ENCODE assay signal across 22 cellular contexts in the genomic region with DNA sequence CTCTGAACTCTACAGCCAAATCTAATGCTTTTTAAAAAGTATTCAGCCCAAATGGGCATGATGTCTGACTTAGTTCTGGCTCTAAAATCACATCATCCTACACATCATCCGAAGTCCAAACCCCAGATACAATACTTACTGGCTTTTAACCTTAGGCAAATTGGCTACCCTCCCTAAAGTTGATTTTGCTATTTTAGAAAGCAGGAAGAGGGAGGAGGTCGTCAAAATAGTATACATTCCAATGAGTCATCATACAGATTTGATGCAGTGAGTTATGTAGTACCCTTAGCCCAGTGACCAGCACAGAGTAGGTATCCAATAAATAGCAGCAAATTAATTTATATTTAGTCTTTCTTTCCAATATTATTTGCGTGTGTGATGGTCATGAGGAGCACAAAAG.
DNase-seq lines count a peak whose midpoint lies in the region; ATAC-seq, FAIRE-seq and TF ChIP-seq lines count a peak whose summit lies in the region.
"Had no signal": no experiment of that assay in that cellular context is flagged by ENCODE, and none has a peak within 500 bp of the region (broad histone marks: within the 10 kb centered on the region; RNA-seq: fewer than 3 reads in every experiment).

No MANE protein-coding gene starts in this region.

- no peaks in the 10 kb centered on the region for H3K9me2 ChIP-seq in Karpas-422 (replicated peaks; ENCODE audit: insufficient read depth, low read length)

- no peak for TF ChIP-seq RAD21 in A549 (conservative IDR thresholded peaks at IDR 0.05 in 1 of 2, IDR thresholded peaks at IDR 0.05 in 1 of 2)
- TF ChIP-seq RAD21 in Ishikawa (IDR thresholded peaks at IDR 0.05; ENCODE audit: low read depth) = no peak; the same call in 1 of the 2 replicates

- H4K20me1 ChIP-seq in Karpas-422 (ENCODE audit: insufficient read depth, low read depth, low read length) = no peaks in the 10 kb centered on the region

- peaks cover 12% of the 10 kb centered on the region; the same call in 2 of the 3 replicates for H3K9me3 ChIP-seq in A549
- H3K9me3 ChIP-seq in aorta (ENCODE audit: control insufficient read depth, low read length) = no peaks in the 10 kb centered on the region
- H3K9me3 ChIP-seq in Karpas-422 (ENCODE audit: low read length) = no peaks in the 10 kb centered on the region

- peak in 1 of 2 experiments; percentile 62; a peak in 3 of 6 replicates for ATAC-seq in A549
- ATAC-seq in aorta (ENCODE audit: low FRiP score) = no peak

- POLR2A ChIA-PET in A549 (lab: Yijun Ruan, JAX) = no interaction called here

- H3K27me3 ChIP-seq in aorta (ENCODE audit: control insufficient read depth in 1 of 2, insufficient read depth in 2 of 2, low read length in 1 of 2) (no peaks in the 10 kb centered on the region), Karpas-422 (ENCODE audit: low read length) (no peaks in the 10 kb centered on the region)
- H3K27me3 ChIP-seq: tibial artery had no signal

- TF ChIP-seq EP300 in A549 (IDR thresholded peaks at IDR 0.05) (no peak), Ishikawa (IDR thresholded peaks at IDR 0.05; ENCODE audit: borderline replicate concordance) (peak; percentile 91)

- CTCF ChIA-PET in A549 (lab: Yijun Ruan, JAX) = interaction anchor here (1.2 to 1.9 kb wide), 2 partner anchors 19 to 42 kb away, joined by 3 to 4 read pairs; no protein-coding TSS in a partner anchor

- intact Hi-C loops in aorta (cut with DNase I) = loop anchor here in 1 of 2 donors (10.0 kb wide), 1 partner anchor 55 kb away; no protein-coding TSS in a partner anchor

- TF ChIP-seq CTCF in A549 (IDR thresholded peaks at IDR 0.05) = no peak

- H2AFZ ChIP-seq in Karpas-422 (ENCODE audit: low read length) = no peak overlapping the region

- no peaks in the 10 kb centered on the region for H3K36me3 ChIP-seq in aorta (ENCODE audit: control insufficient read depth in 1 of 2, insufficient read depth in 2 of 2, low read length in 1 of 2)
- H3K36me3 ChIP-seq in Karpas-422 (ENCODE audit: insufficient read depth, low read length) = no peaks in the 10 kb centered on the region
- H3K36me3 ChIP-seq: tibial artery had no signal

- H3K4me1 ChIP-seq in A549 = peaks cover 43% of the 10 kb centered on the region
- no peaks in the 10 kb centered on the region for H3K4me1 ChIP-seq in aorta (ENCODE audit: control insufficient read depth in 1 of 2, insufficient read depth in 2 of 2, low read length in 2 of 2)
- no peaks in the 10 kb centered on the region for H3K4me1 ChIP-seq in Karpas-422 (ENCODE audit: low read length)

- 1% methylated on average over 3 of the region's 3 CpGs for WGBS in A549 (ENCODE audit: missing lambda C conversion rate)
- WGBS in aorta, 2 donors = 27 to 33% methylated on average over 3 of the region's 3 CpGs

- no peak overlapping the region for H3K9ac ChIP-seq in Karpas-422 (ENCODE audit: low read length)

- no peaks in the 10 kb centered on the region for H3K79me2 ChIP-seq in Karpas-422 (ENCODE audit: low read length)

- H3K4me3 ChIP-seq in A549 (no peak overlapping the region), aorta (ENCODE audit: low read length in 2 of 2) (no peak overlapping the region), Karpas-422 (ENCODE audit: low read length) (no peak overlapping the region)
- H3K4me3 ChIP-seq: skin epidermis, tibial artery had no signal

- H3K4me2 ChIP-seq in A549 = peak overlapping the region; percentile 69
- no peak overlapping the region for H3K4me2 ChIP-seq in Karpas-422 (ENCODE audit: low read depth, low read length, poor library complexity, severe bottlenecking)

- DNase-seq in A549 (ENCODE audit: low read depth in 1 of 2, low spot score in 1 of 2) = peak in 1 of 2 experiments; percentile 53
- peak; percentile 15 for DNase-seq in astrocyte of the hippocampus (ENCODE audit: low read depth, low spot score)
- peak; percentile 44 for DNase-seq in glomerular visceral epithelial cell (ENCODE audit: extremely low spot score)
- DNase-seq in pons (ENCODE audit: low spot score) = no peak
- DNase-seq in aorta = no peak
- DNase-seq in DMS153 (lab: John Stamatoyannopoulos, UW) = no peak
- DNase-seq in Karpas-422 = no peak
- DNase-seq: activated CD4-positive, alpha-beta T cell treated with anti-CD3 and anti-CD28 coated beads for 4 hours; activated naive CD4-positive, alpha-beta T cell treated with anti-CD3 and anti-CD28 coated beads, Interleukin-2, amount 50 U/mL, for 16 hours; CD8-positive, alpha-beta memory T cell; central memory CD4-positive, alpha-beta T cell; glutamatergic neuron; H7; islet precursor cell; midbrain; NCI-H1092 treated with DMSO at 0.1 percent for 48 hours; SIG-M5; tibial artery had no signal

- peak overlapping the region; percentile 81 to 88 for H3K27ac ChIP-seq in A549
- no peak overlapping the region for H3K27ac ChIP-seq in aorta (ENCODE audit: low read depth in 1 of 2, low read length in 2 of 2)
- H3K27ac ChIP-seq in Karpas-422 (ENCODE audit: low read length) = no peak overlapping the region
- H3K27ac ChIP-seq: skin epidermis, tibial artery had no signal

- peak; percentile 18 for FAIRE-seq in A549 (lab: Jason Lieb, UNC)
- FAIRE-seq: A204.1, G401.6 had no signal

- no peak for TF ChIP-seq POLR2A in A549 (IDR thresholded peaks at IDR 0.05; ENCODE audit: low read length)

TF ChIP-seq in A549, 52 proteins besides CTCF, POLR2A, EP300 and RAD21:
- no peak for TF ChIP-seq E2F6 (IDR thresholded peaks at IDR 0.05; ENCODE audit: borderline replicate concordance, low read depth)
- TF ChIP-seq JUNB (IDR thresholded peaks at IDR 0.05) = 0 out of 2 replicates have a peak, but pooled peaks have one; percentile 26
- no peak for TF ChIP-seq NPAS2 (CRISPR knock-in tag; IDR thresholded peaks at IDR 0.05; ENCODE audit: borderline replicate concordance)
- no peak for TF ChIP-seq TFCP2L1 (CRISPR knock-in tag; IDR thresholded peaks at IDR 0.05)
- no peak for TF ChIP-seq HEYL (CRISPR knock-in tag; IDR thresholded peaks at IDR 0.05)
- no peak for TF ChIP-seq POLR2AphosphoS2 (conservative IDR thresholded peaks at IDR 0.05; ENCODE audit: low read length)
- peak; percentile 64; the same call in 1 of the 2 replicates for TF ChIP-seq GATA3 (IDR thresholded peaks at IDR 0.05; ENCODE audit: borderline replicate concordance)
- no peak for TF ChIP-seq FOSL2 (IDR thresholded peaks at IDR 0.05)
- TF ChIP-seq FOSL2 (CRISPR knock-in tag; IDR thresholded peaks at IDR 0.05) = peak; percentile 62
- TF ChIP-seq HOXB13 (CRISPR knock-in tag; IDR thresholded peaks at IDR 0.05; ENCODE audit: low read depth) = no peak

TF ChIP-seq in Ishikawa, 13 proteins besides CTCF, POLR2A, EP300 and RAD21:
- no peak for TF ChIP-seq ZBTB7A (IDR thresholded peaks at IDR 0.05; ENCODE audit: low read depth)
- TF ChIP-seq, protein P1, sequence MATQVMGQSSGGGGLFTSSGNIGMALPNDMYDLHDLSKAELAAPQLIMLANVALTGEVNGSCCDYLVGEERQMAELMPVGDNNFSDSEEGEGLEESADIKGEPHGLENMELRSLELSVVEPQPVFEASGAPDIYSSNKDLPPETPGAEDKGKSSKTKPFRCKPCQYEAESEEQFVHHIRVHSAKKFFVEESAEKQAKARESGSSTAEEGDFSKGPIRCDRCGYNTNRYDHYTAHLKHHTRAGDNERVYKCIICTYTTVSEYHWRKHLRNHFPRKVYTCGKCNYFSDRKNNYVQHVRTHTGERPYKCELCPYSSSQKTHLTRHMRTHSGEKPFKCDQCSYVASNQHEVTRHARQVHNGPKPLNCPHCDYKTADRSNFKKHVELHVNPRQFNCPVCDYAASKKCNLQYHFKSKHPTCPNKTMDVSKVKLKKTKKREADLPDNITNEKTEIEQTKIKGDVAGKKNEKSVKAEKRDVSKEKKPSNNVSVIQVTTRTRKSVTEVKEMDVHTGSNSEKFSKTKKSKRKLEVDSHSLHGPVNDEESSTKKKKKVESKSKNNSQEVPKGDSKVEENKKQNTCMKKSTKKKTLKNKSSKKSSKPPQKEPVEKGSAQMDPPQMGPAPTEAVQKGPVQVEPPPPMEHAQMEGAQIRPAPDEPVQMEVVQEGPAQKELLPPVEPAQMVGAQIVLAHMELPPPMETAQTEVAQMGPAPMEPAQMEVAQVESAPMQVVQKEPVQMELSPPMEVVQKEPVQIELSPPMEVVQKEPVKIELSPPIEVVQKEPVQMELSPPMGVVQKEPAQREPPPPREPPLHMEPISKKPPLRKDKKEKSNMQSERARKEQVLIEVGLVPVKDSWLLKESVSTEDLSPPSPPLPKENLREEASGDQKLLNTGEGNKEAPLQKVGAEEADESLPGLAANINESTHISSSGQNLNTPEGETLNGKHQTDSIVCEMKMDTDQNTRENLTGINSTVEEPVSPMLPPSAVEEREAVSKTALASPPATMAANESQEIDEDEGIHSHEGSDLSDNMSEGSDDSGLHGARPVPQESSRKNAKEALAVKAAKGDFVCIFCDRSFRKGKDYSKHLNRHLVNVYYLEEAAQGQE (IDR thresholded peaks at IDR 0.05; ENCODE audit: low read depth) = no peak
- TF ChIP-seq, protein P2, sequence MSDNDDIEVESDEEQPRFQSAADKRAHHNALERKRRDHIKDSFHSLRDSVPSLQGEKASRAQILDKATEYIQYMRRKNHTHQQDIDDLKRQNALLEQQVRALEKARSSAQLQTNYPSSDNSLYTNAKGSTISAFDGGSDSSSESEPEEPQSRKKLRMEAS (IDR thresholded peaks at IDR 0.05) = no peak
- TF ChIP-seq CEBPB (IDR thresholded peaks at IDR 0.05) = no peak
- no peak for TF ChIP-seq YY1 (IDR thresholded peaks at IDR 0.05; ENCODE audit: low read depth)
- TF ChIP-seq CREB1 (IDR thresholded peaks at IDR 0.05; ENCODE audit: low read depth) = no peak
- TF ChIP-seq NFIC (IDR thresholded peaks at IDR 0.05) = peak; percentile 81
- TF ChIP-seq TEAD4 (IDR thresholded peaks at IDR 0.05) = peak; percentile 90
- peak; percentile 88 for TF ChIP-seq FOXM1 (IDR thresholded peaks at IDR 0.05; ENCODE audit: borderline replicate concordance, low read depth)
- TF ChIP-seq EGR1 (IDR thresholded peaks at IDR 0.05) = no peak
- TF ChIP-seq TCF12 (IDR thresholded peaks at IDR 0.05; ENCODE audit: low read depth) = peak; percentile 77; the same call in 1 of the 2 replicates
- TF ChIP-seq, protein P3, sequence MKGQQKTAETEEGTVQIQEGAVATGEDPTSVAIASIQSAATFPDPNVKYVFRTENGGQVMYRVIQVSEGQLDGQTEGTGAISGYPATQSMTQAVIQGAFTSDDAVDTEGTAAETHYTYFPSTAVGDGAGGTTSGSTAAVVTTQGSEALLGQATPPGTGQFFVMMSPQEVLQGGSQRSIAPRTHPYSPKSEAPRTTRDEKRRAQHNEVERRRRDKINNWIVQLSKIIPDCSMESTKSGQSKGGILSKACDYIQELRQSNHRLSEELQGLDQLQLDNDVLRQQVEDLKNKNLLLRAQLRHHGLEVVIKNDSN (IDR thresholded peaks at IDR 0.05) = no peak
- no peak for TF ChIP-seq TAF1 (IDR thresholded peaks at IDR 0.05; ENCODE audit: low read depth)

Comparison
In these comparisons a context has a peak if more than half of its experiments do, and no peak if none do; other contexts are left out.
1. DNase-seq: peak in astrocyte of the hippocampus (single experiment) and glomerular visceral epithelial cell (single experiment); none in pons (single experiment), aorta (0 of 2), DMS153 (single experiment) and Karpas-422 (single experiment).
2. H3K27ac ChIP-seq: peak in A549 (2 of 2); none in aorta (0 of 2) and Karpas-422 (single experiment).